In the genomic region with DNA sequence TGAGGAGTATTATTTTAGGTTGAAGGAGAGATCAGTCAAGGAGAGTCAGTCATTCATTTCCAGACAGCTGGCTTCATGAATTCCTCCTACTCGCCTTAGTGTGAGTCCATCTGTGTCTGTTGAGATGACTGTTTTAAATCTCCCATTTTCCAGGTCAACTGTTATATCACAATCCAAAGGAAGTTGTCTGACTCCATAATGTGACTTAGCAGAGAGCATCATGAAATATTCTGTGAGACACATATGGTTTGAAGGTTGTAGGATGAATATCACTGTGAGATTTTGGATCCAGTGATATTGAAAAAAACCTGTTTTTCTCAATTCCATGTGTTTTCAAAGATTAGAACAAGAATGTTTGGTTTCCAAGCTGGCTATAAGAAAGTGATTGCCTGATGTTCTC, we compare ENCODE assay signal across 25 cellular contexts.
DNase-seq lines count a peak whose midpoint lies in the region; ATAC-seq and TF ChIP-seq lines count a peak whose summit lies in the region.
"Had no signal": no experiment of that assay in that cellular context is flagged by ENCODE, and none has a peak within 500 bp of the region (broad histone marks: within the 10 kb centered on the region; RNA-seq: fewer than 3 reads in every experiment).

No MANE protein-coding gene starts in this region.

- CTCF ChIA-PET in naive thymus-derived CD4-positive, alpha-beta T cell (lab: Charles Lee): no interaction called here

- no peak overlapping the region for H3K4me3 ChIP-seq in naive thymus-derived CD4-positive, alpha-beta T cell (ENCODE audit: low read length)
- H3K4me3 ChIP-seq in right atrium auricular region: no peak overlapping the region
- H3K4me3 ChIP-seq: A549, BLaER1 had no signal

- peaks cover 0 to 4% (median 0%) of the 10 kb centered on the region in 11 donors for H3K9me3 Mint-ChIP-seq in naive thymus-derived CD4-positive, alpha-beta T cell

- no peak overlapping the region for H3K4me3 Mint-ChIP-seq in naive thymus-derived CD4-positive, alpha-beta T cell
- H3K4me3 Mint-ChIP-seq: CD14-positive monocyte; CD4-positive, alpha-beta memory T cell; CD4-positive, CD25-positive, alpha-beta regulatory T cell; CD8-positive, alpha-beta memory T cell had no signal

- no peaks in the 10 kb centered on the region for H3K36me3 Mint-ChIP-seq in naive thymus-derived CD4-positive, alpha-beta T cell
- H3K36me3 Mint-ChIP-seq: CD14-positive monocyte; CD4-positive, alpha-beta memory T cell; CD4-positive, CD25-positive, alpha-beta regulatory T cell; CD8-positive, alpha-beta memory T cell had no signal

- POLR2A ChIA-PET in naive thymus-derived CD4-positive, alpha-beta T cell (lab: Charles Lee): no interaction called here

- H3K27ac ChIP-seq in naive thymus-derived CD4-positive, alpha-beta T cell (ENCODE audit: low read depth, low read length): no peak overlapping the region
- H3K27ac ChIP-seq in right atrium auricular region: no peak overlapping the region
- H3K27ac ChIP-seq: 22Rv1, A549, BLaER1 had no signal

- H3K27ac Mint-ChIP-seq in naive thymus-derived CD4-positive, alpha-beta T cell: no peak overlapping the region
- H3K27ac Mint-ChIP-seq: CD14-positive monocyte; CD4-positive, alpha-beta memory T cell; CD4-positive, CD25-positive, alpha-beta regulatory T cell; CD8-positive, alpha-beta memory T cell had no signal

- DNase-seq in Ammon's horn (ENCODE audit: low spot score): peak; percentile 21
- peak; percentile 82 for DNase-seq in NCI-H69 (lab: John Stamatoyannopoulos, UW)
- DNase-seq in inferior parietal cortex (ENCODE audit: extremely low spot score): peak; percentile 53
- peak; percentile 58 for DNase-seq in superior temporal gyrus (ENCODE audit: extremely low spot score)
- DNase-seq in naive thymus-derived CD4-positive, alpha-beta T cell: no peak
- no peak for DNase-seq in right atrium auricular region (ENCODE audit: low spot score)
- DNase-seq: AML-193; BE2C; C1 segment of cervical spinal cord; CD4-positive, alpha-beta memory T cell; CD4-positive, CD25-positive, alpha-beta regulatory T cell; CD8-positive, alpha-beta memory T cell; COR-L47; DMS 273 treated with DMSO at 0.1 percent for 48 hours; DMS153; DMS53; DMS79; DND-41; EL; GF-D8 had no signal

- no peaks in the 10 kb centered on the region for H3K27me3 ChIP-seq in naive thymus-derived CD4-positive, alpha-beta T cell (ENCODE audit: control insufficient read depth in 2 of 2, insufficient read depth in 2 of 2, low read length in 2 of 2)
- no peaks in the 10 kb centered on the region for H3K27me3 ChIP-seq in right atrium auricular region
- H3K27me3 ChIP-seq: BE2C, BLaER1 had no signal

- no peaks in the 10 kb centered on the region for H3K4me1 ChIP-seq in naive thymus-derived CD4-positive, alpha-beta T cell (ENCODE audit: control insufficient read depth in 2 of 2, insufficient read depth in 2 of 2, low read length in 2 of 2)
- no peaks in the 10 kb centered on the region for H3K4me1 ChIP-seq in right atrium auricular region
- H3K4me1 ChIP-seq: A549, BE2C, BLaER1 had no signal

- no peaks in the 10 kb centered on the region for H3K36me3 ChIP-seq in naive thymus-derived CD4-positive, alpha-beta T cell (ENCODE audit: control insufficient read depth in 2 of 3, insufficient read depth in 3 of 3, low read length in 3 of 3)
- H3K36me3 ChIP-seq in right atrium auricular region: no peaks in the 10 kb centered on the region
- H3K36me3 ChIP-seq: BE2C, BLaER1 had no signal

- intact Hi-C loops in naive thymus-derived CD4-positive, alpha-beta T cell (cut with micrococcal nuclease): no loop called here

- TF ChIP-seq CTCF in right atrium auricular region (IDR thresholded peaks at IDR 0.05): no peak

- peaks cover 2 to 7% (median 5%) of the 10 kb centered on the region in 5 donors for H3K27me3 Mint-ChIP-seq in naive thymus-derived CD4-positive, alpha-beta T cell

- no peaks in the 10 kb centered on the region for H3K9me3 ChIP-seq in naive thymus-derived CD4-positive, alpha-beta T cell (ENCODE audit: control insufficient read depth in 2 of 3, low read length in 3 of 3)
- H3K9me3 ChIP-seq in right atrium auricular region: no peaks in the 10 kb centered on the region
- H3K9me3 ChIP-seq: A549, BE2C, BLaER1 had no signal

- no peak for ATAC-seq in naive thymus-derived CD4-positive, alpha-beta T cell
- ATAC-seq in HG03457 (IDR thresholded peaks at IDR 0.05; ENCODE audit: unreplicated experiment): no peak
- ATAC-seq: A549 had no signal

- H3K4me1 Mint-ChIP-seq in naive thymus-derived CD4-positive, alpha-beta T cell: no peaks in the 10 kb centered on the region
- H3K4me1 Mint-ChIP-seq: CD14-positive monocyte; CD4-positive, alpha-beta memory T cell; CD4-positive, CD25-positive, alpha-beta regulatory T cell; CD8-positive, alpha-beta memory T cell had no signal

Comparison
In these comparisons a context has a peak if more than half of its experiments do, and no peak if none do; other contexts are left out.
1. DNase-seq: peak in Ammon's horn (single experiment), NCI-H69 (single experiment), inferior parietal cortex (single experiment) and superior temporal gyrus (single experiment); none in naive thymus-derived CD4-positive, alpha-beta T cell (0 of 9) and right atrium auricular region (single experiment).